Comparison of ENCODE assay signal across 12 cellular contexts in the genomic region with DNA sequence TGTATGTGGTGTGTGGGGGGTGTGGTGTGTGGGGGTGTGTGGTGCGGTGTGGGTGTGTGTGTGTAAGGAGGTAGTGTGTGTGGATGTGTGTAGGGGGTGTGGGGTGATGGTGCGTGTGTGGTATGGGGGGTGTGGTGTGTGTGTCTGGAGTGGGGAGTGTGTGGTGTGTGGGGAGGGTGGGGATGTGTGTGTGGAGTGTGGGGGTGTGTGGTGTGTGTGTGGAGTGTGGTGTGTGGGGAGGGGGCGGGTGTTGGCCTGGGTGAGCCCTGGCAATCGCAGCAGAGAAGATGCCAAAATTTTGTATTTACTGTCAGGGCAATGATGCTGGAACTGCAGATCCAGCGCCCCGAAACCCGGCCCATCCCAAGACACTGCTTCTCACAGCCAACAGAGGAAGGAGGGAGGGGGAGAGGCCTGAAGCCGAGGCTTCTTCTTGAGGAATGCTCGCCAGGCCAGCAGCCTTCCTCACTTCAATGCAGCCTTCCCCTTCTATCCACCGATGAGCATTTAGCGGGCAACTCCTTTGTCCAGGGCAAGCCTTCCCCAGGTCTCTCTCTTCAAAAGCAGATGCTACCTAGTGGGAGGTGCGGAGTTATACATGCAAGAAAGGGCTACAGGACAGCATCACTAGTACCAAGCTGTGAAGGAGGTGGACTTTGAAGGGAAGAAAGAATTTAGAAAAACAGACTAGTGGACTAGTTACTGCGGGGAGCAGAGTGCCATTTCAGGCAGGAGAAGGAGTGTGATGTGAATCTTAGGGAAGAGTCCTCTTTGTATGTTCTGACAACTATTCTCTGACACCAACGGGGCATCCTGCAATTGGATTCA. TPM values are rescaled to one million over a fixed set of nuclear protein-coding genes. Genes with fewer than 3 reads are reported as not detected.
DNase-seq lines count a peak whose midpoint lies in the region; ATAC-seq and TF ChIP-seq lines count a peak whose summit lies in the region.
"Had no signal": no experiment of that assay in that cellular context is flagged by ENCODE, and none has a peak within 500 bp of the region (broad histone marks: within the 10 kb centered on the region; RNA-seq: fewer than 3 reads in every experiment).

No MANE protein-coding gene starts in this region.

- H3K9me3 Mint-ChIP-seq in CD8-positive, alpha-beta T cell = no peaks in the 10 kb centered on the region
- peaks cover 0 to 2% of the 10 kb centered on the region in 2 donors for H3K9me3 Mint-ChIP-seq in natural killer cell

- POLR2A ChIA-PET in CD8-positive, alpha-beta T cell (lab: Charles Lee) = no interaction called here

- no peak for TF ChIP-seq CTCF in CD8-positive, alpha-beta T cell (IDR thresholded peaks at IDR 0.05)
- no peak for TF ChIP-seq CTCF in natural killer cell (IDR thresholded peaks at IDR 0.05)
- TF ChIP-seq CTCF in WERI-Rb-1 (IDR thresholded peaks at IDR 0.05; ENCODE audit: low read depth, low read length) = no peak
- no peak for TF ChIP-seq CTCF in tibial nerve (IDR thresholded peaks at IDR 0.05)

- no peaks in the 10 kb centered on the region for H3K27me3 Mint-ChIP-seq in CD8-positive, alpha-beta T cell (ENCODE audit: low read depth)
- no peaks in the 10 kb centered on the region for H3K27me3 Mint-ChIP-seq in natural killer cell (ENCODE audit: low read depth in 2 of 2)

- CTCF ChIA-PET in CD8-positive, alpha-beta T cell (lab: Charles Lee) = interaction anchor here (1.4 to 1.5 kb wide), 2 partner anchors 46 to 54 kb away, joined by 3 to 5 read pairs; no protein-coding TSS in a partner anchor

- no peak overlapping the region for H3K4me3 ChIP-seq in CD8-positive, alpha-beta T cell (ENCODE audit: low read depth, low read length)
- H3K4me3 ChIP-seq in WERI-Rb-1 (ENCODE audit: low read depth, low read length) = no peak overlapping the region
- H3K4me3 ChIP-seq in tibial nerve = no peak overlapping the region
- H3K4me3 ChIP-seq: lower lobe of right lung, skin epidermis had no signal

- no peaks in the 10 kb centered on the region for H3K27me3 ChIP-seq in CD8-positive, alpha-beta T cell (ENCODE audit: insufficient read depth, low read length)
- no peaks in the 10 kb centered on the region for H3K27me3 ChIP-seq in WERI-Rb-1 (ENCODE audit: insufficient read depth, low read depth, severe bottlenecking)
- H3K27me3 ChIP-seq in tibial nerve = no peaks in the 10 kb centered on the region
- H3K27me3 ChIP-seq: brain microvascular endothelial cell had no signal

- WGBS in tibial nerve, 2 donors = 56 to 62% methylated on average over 14 of the region's 14 CpGs

- H3K27ac Mint-ChIP-seq in CD8-positive, alpha-beta T cell = peak overlapping the region; percentile 1
- H3K27ac Mint-ChIP-seq in natural killer cell = peak overlapping the region; percentile 18 to 93

- H3K4me1 Mint-ChIP-seq in CD8-positive, alpha-beta T cell (ENCODE audit: low read depth) = peaks cover 88% of the 10 kb centered on the region
- H3K4me1 Mint-ChIP-seq in natural killer cell = peaks cover 40 to 65% of the 10 kb centered on the region in 2 donors

- no peak for ATAC-seq in CD8-positive, alpha-beta T cell
- peak in 2 of 3 donors; percentile 21 to 41 for ATAC-seq in natural killer cell
- ATAC-seq: lower lobe of right lung had no signal

- no peak overlapping the region for H3K27ac ChIP-seq in CD8-positive, alpha-beta T cell (ENCODE audit: low read depth, low read length)
- H3K27ac ChIP-seq in WERI-Rb-1 (no peak overlapping the region), tibial nerve (no peak overlapping the region)
- H3K27ac ChIP-seq: brain microvascular endothelial cell, lower lobe of right lung had no signal

- H3K4me3 Mint-ChIP-seq in CD8-positive, alpha-beta T cell = no peak overlapping the region
- H3K4me3 Mint-ChIP-seq in natural killer cell = no peak overlapping the region

- TF ChIP-seq EP300 in tibial nerve (IDR thresholded peaks at IDR 0.05) = no peak

- no peak for TF ChIP-seq POLR2A in tibial nerve (IDR thresholded peaks at IDR 0.05)

- no peaks in the 10 kb centered on the region for H3K36me3 ChIP-seq in CD8-positive, alpha-beta T cell (ENCODE audit: insufficient read depth, low read length)
- H3K36me3 ChIP-seq in WERI-Rb-1 = no peaks in the 10 kb centered on the region
- peaks cover 0 to 5% (median 0%) of the 10 kb centered on the region in 3 donors for H3K36me3 ChIP-seq in tibial nerve
- H3K36me3 ChIP-seq: brain microvascular endothelial cell, lower lobe of right lung had no signal

- DNase-seq in CD8-positive, alpha-beta T cell = peak in 1 of 7 experiments; percentile 46
- DNase-seq in HT-29 (ENCODE audit: low spot score) = peak; percentile 62
- peak; percentile 52 for DNase-seq in cerebellar cortex (ENCODE audit: low spot score)
- DNase-seq in natural killer cell = no peak
- DNase-seq in SHP77 treated with DMSO at 0.1 percent for 48 hours (lab: John Stamatoyannopoulos, UW) = no peak
- DNase-seq in WERI-Rb-1 = no peak
- no peak for DNase-seq in DMS 273 (lab: John Stamatoyannopoulos, UW; ENCODE audit: unreplicated experiment)
- DNase-seq in tibial nerve (ENCODE audit: low spot score in 2 of 2) = no peak
- DNase-seq: brain microvascular endothelial cell, lower lobe of right lung, NCI-H1694 treated with DMSO at 0.1 percent for 48 hours had no signal

- H3K4me1 ChIP-seq in CD8-positive, alpha-beta T cell (ENCODE audit: insufficient read depth, low read length) = peaks cover 66% of the 10 kb centered on the region
- peaks cover 0 to 63% (median 44%) of the 10 kb centered on the region in 4 donors for H3K4me1 ChIP-seq in tibial nerve

- no peaks in the 10 kb centered on the region for H3K9me3 ChIP-seq in CD8-positive, alpha-beta T cell (ENCODE audit: low read length)
- H3K9me3 ChIP-seq in WERI-Rb-1 (ENCODE audit: severe bottlenecking) (no peaks in the 10 kb centered on the region), tibial nerve (no peaks in the 10 kb centered on the region)
- H3K9me3 ChIP-seq: lower lobe of right lung had no signal

- intact Hi-C loops in CD8-positive, alpha-beta T cell (cut with DNase I, micrococcal nuclease) = loop anchor here in 1 of 2 experiments (1.0 kb wide), 1 partner anchor 58 kb away; no protein-coding TSS in a partner anchor
- intact Hi-C loops in natural killer cell (cut with micrococcal nuclease) = no loop called here

- H3K36me3 Mint-ChIP-seq in CD8-positive, alpha-beta T cell = peaks cover 3% of the 10 kb centered on the region
- no peaks in the 10 kb centered on the region for H3K36me3 Mint-ChIP-seq in natural killer cell

RNA-seq across cellular contexts. Expression of a gene that starts 12.0 kb away (rescaled TPM):
- 100 to 1,000 TPM; 133 to 135 TPM for total RNA-seq in CD8-positive, alpha-beta T cell
- 245 and 295 TPM in 2 replicates for total RNA-seq in HT-29 (2014; rRNA removed; shearing (Covaris generic))
- total RNA-seq in natural killer cell (100 to 1,000 TPM; 126 to 143 (median 127) TPM), tibial nerve (100 to 1,000 TPM; 194 to 357 (median 229) TPM)

RNA-seq across cellular contexts. Expression of a gene that starts 57.7 kb away (rescaled TPM):
- 10 to 100 TPM in 1 of 2 experiments, 1 to 10 TPM in 1; 9.6 to 11.2 TPM for total RNA-seq in CD8-positive, alpha-beta T cell
- total RNA-seq in HT-29 (2014; rRNA removed; shearing (Covaris generic)) = 11.6 and 15.4 TPM in 2 replicates
- total RNA-seq in natural killer cell (10 to 100 TPM in 1 of 3 donors, 1 to 10 TPM in 2; 7.6 to 10.5 (median 9.8) TPM), tibial nerve (1 to 10 TPM; 2.7 to 6.3 (median 4.2) TPM)

Comparison
In these comparisons a context has a peak if more than half of its experiments do, and no peak if none do; other contexts are left out.
1. DNase-seq: peak in HT-29 (single experiment) and cerebellar cortex (single experiment); none in natural killer cell (single experiment), SHP77 treated with DMSO at 0.1 percent for 48 hours (single experiment), WERI-Rb-1 (single experiment), DMS 273 (single experiment) and tibial nerve (0 of 2).